In genomic region chr3:52546111-52546901, GRCh38 we compare ENCODE assay signal across 23 cellular contexts. TPM values are rescaled to one million over a fixed set of nuclear protein-coding genes. Genes with fewer than 3 reads are reported as not detected.
DNase-seq lines count a peak whose midpoint lies in the region; ATAC-seq and TF ChIP-seq lines count a peak whose summit lies in the region.
"Had no signal": no experiment of that assay in that cellular context is flagged by ENCODE, and none has a peak within 500 bp of the region (broad histone marks: within the 10 kb centered on the region; RNA-seq: fewer than 3 reads in every experiment).

No MANE protein-coding gene starts in this region.

- TF ChIP-seq CTCF in SK-N-SH (IDR thresholded peaks at IDR 0.05) (no peak), osteoblast (IDR thresholded peaks at IDR 0.05; ENCODE audit: extremely low read depth, low read depth, low read length) (no peak)

- H3K36me3 ChIP-seq in GM23248 (ENCODE audit: low read depth) (peaks cover 36% of the 10 kb centered on the region), SK-N-SH (replicated peaks in 1 of 2; ENCODE audit: control insufficient read depth in 1 of 2, insufficient read depth in 2 of 2, low read length in 1 of 2) (peaks cover 41 to 74% of the 10 kb centered on the region in 2 experiments), osteoblast (ENCODE audit: insufficient read depth, low read length) (peaks cover 50% of the 10 kb centered on the region)

- no peak for ATAC-seq in GM18520 (IDR thresholded peaks at IDR 0.05; ENCODE audit: unreplicated experiment)
- ATAC-seq in HG02798 (IDR thresholded peaks at IDR 0.05; ENCODE audit: poor library complexity, unreplicated experiment) = no peak
- ATAC-seq: activated T-cell treated with anti-CD3 and anti-CD28 coated beads, Interleukin-2, amount 50 U/mL, for 72 hours; gastroesophageal sphincter; lower lobe of right lung had no signal

- H3K79me2 ChIP-seq in GM23248 (ENCODE audit: insufficient read depth) (peaks cover 66% of the 10 kb centered on the region), SK-N-SH (ENCODE audit: insufficient read depth) (peaks cover 41% of the 10 kb centered on the region; the same call in 1 of the 2 replicates), osteoblast (ENCODE audit: insufficient read depth, low read length) (peaks cover 35% of the 10 kb centered on the region)

- H2AFZ ChIP-seq in GM23248 (no peak overlapping the region), SK-N-SH (ENCODE audit: low read depth) (no peak overlapping the region), osteoblast (ENCODE audit: low read length) (no peak overlapping the region)

- H4K20me1 ChIP-seq in GM23248 (ENCODE audit: insufficient read depth) (no peaks in the 10 kb centered on the region), SK-N-SH (ENCODE audit: insufficient read depth) (peaks cover 4% of the 10 kb centered on the region), osteoblast (ENCODE audit: insufficient read depth, low read length) (peaks cover 6% of the 10 kb centered on the region)

- H3K9me2 ChIP-seq in GM23248 (ENCODE audit: insufficient read depth) = no peaks in the 10 kb centered on the region
- no peaks in the 10 kb centered on the region for H3K9me2 ChIP-seq in SK-N-SH

- no peak for TF ChIP-seq RAD21 in SK-N-SH (IDR thresholded peaks at IDR 0.05; ENCODE audit: low read length)

- no peak for TF ChIP-seq EP300 in SK-N-SH (IDR thresholded peaks at IDR 0.05; ENCODE audit: borderline replicate concordance in 1 of 2, low read depth in 1 of 2, low read length in 1 of 2)

- H3K27ac ChIP-seq in GM23248 (peak overlapping the region; percentile 57), SK-N-SH (ENCODE audit: low read depth in 2 of 2, low read length in 1 of 2) (peak overlapping the region; percentile 50 to 70), epithelial cell of prostate (peak overlapping the region; percentile 44), osteoblast (ENCODE audit: low read depth, low read length) (peak overlapping the region; percentile 51)
- H3K27ac ChIP-seq: gastroesophageal sphincter, lower lobe of right lung, neutrophil, VCaP had no signal

- in situ Hi-C loops in GM23248 (cut with MboI) = no loop called here

- WGBS in GM23248 (ENCODE audit: low coverage in 1 of 2, low lambda C conversion rate in 2 of 2, missing lambda C conversion rate in 2 of 2), 2 experiments = 67% methylated on average over 3 of the region's 3 CpGs
- WGBS in SK-N-SH (ENCODE audit: low lambda C conversion rate) = 55% methylated on average over 3 of the region's 3 CpGs

- H3K9me3 ChIP-seq in GM23248 (ENCODE audit: low read depth) (no peaks in the 10 kb centered on the region), SK-N-SH (no peaks in the 10 kb centered on the region), osteoblast (ENCODE audit: low read depth, low read length) (no peaks in the 10 kb centered on the region)
- H3K9me3 ChIP-seq: gastroesophageal sphincter, lower lobe of right lung, neutrophil had no signal

- no peaks in the 10 kb centered on the region for H3K27me3 ChIP-seq in GM23248 (replicated peaks; ENCODE audit: insufficient read depth)
- H3K27me3 ChIP-seq in SK-N-SH (ENCODE audit: insufficient read depth) = no peaks in the 10 kb centered on the region
- H3K27me3 ChIP-seq in osteoblast (ENCODE audit: insufficient read depth, low read length) = no peaks in the 10 kb centered on the region
- H3K27me3 ChIP-seq: gastroesophageal sphincter, neutrophil had no signal

- H3K4me2 ChIP-seq in GM23248 (ENCODE audit: unreplicated experiment) (peak overlapping the region; percentile 32), SK-N-SH (no peak overlapping the region), osteoblast (ENCODE audit: insufficient read depth, low read length) (no peak overlapping the region)

- CTCF ChIA-PET in SK-N-SH (lab: Yijun Ruan, JAX) = interaction anchor here (1.3 to 2.0 kb wide), 3 partner anchors 8 to 88 kb away, joined by 3 to 7 read pairs (median 3); no protein-coding TSS in a partner anchor

- peaks cover 44% of the 10 kb centered on the region for H3F3A ChIP-seq in GM23248 (ENCODE audit: insufficient read depth)
- H3F3A ChIP-seq in SK-N-SH (replicated peaks; ENCODE audit: insufficient read depth) = peaks cover 45% of the 10 kb centered on the region

- H3K4me3 ChIP-seq in GM23248 (no peak overlapping the region), SK-N-SH (ENCODE audit: low read depth in 2 of 2, low read length in 1 of 2) (no peak overlapping the region), osteoblast (ENCODE audit: insufficient read depth, low read length) (no peak overlapping the region)
- H3K4me3 ChIP-seq: gastroesophageal sphincter, lower lobe of right lung had no signal

- peak overlapping the region; percentile 16 for H3K9ac ChIP-seq in GM23248
- no peak overlapping the region for H3K9ac ChIP-seq in SK-N-SH

- H3K4me1 ChIP-seq in GM23248 (ENCODE audit: insufficient read depth) = peaks cover 19% of the 10 kb centered on the region
- peaks cover 0 to 10% of the 10 kb centered on the region in 2 experiments; a peak in 2 of 4 replicates for H3K4me1 ChIP-seq in SK-N-SH (ENCODE audit: control insufficient read depth in 1 of 2, insufficient read depth in 2 of 2, low read depth in 1 of 2, low read length in 1 of 2)
- peaks cover 12% of the 10 kb centered on the region for H3K4me1 ChIP-seq in osteoblast (ENCODE audit: insufficient read depth, low read length)
- H3K4me1 ChIP-seq: lower lobe of right lung had no signal

- POLR2A ChIA-PET in SK-N-SH (lab: Yijun Ruan, JAX) = no interaction called here

- DNase-seq in GM23248 = peak; percentile 65
- no peak for DNase-seq in SK-N-SH
- DNase-seq in epithelial cell of prostate (ENCODE audit: low read depth, low spot score) = no peak
- DNase-seq in osteoblast (ENCODE audit: insufficient read length, low spot score, missing footprints) = no peak
- DNase-seq in foreskin melanocyte = no peak
- no peak for DNase-seq in inferior parietal cortex (ENCODE audit: extremely low spot score)
- DNase-seq: activated CD4-positive, alpha-beta T cell treated with anti-CD3 and anti-CD28 coated beads, Interleukin-2, amount 10 ng/mL, durations not matched to agents 24 days and 14 days; activated naive CD4-positive, alpha-beta T cell treated with Interleukin-2 at 50 U/mL for 16 hours; activated T-cell treated with anti-CD3 and anti-CD28 coated beads, Interleukin-2, amount 50 U/mL, for 72 hours; anterior cingulate cortex; central memory CD4-positive, alpha-beta T cell; DMS53; GDM1; islet precursor cell; lower lobe of right lung; NCI-H2029 treated with DMSO at 0.1 percent for 48 hours; NCI-H345; NCI-H748 treated with DMSO at 0.1 percent for 48 hours had no signal

TF ChIP-seq in SK-N-SH, 30 proteins besides CTCF, POLR2A, EP300 and RAD21 (continues in another document):
- no peak for TF ChIP-seq ZBTB33 (IDR thresholded peaks at IDR 0.05; ENCODE audit: borderline replicate concordance, low read depth)
- no peak for TF ChIP-seq MXI1 (IDR thresholded peaks at IDR 0.05; ENCODE audit: low read depth, low read length)
- TF ChIP-seq IRF3 (IDR thresholded peaks at IDR 0.05; ENCODE audit: low read depth, low read length) = no peak

RNA-seq across cellular contexts. Expression of gene UQCC5, which starts 9.9 kb away (rescaled TPM):
- total RNA-seq in GM23248 (2014; rRNA removed; shearing (Covaris generic)) = 0.32 and 5.3 TPM in 2 replicates
- 60.7 and 64.2 TPM in 2 replicates for polyA plus RNA-seq in GM23248 (2016; fragmentation: Nextera tagmentation; extraction: Ambion mirVana)
- 43.8 and 124 TPM in 2 replicates for polyA plus RNA-seq in SK-N-SH (2012; rRNA removed)
- polyA plus RNA-seq in SK-N-SH (2012; cell fraction: cytosol; rRNA removed) = 66.8 and 89.4 TPM in 2 replicates
- polyA plus RNA-seq in SK-N-SH (2012; cell fraction: nucleus; rRNA removed) = 25.8 and 41.7 TPM in 2 replicates
- 6.5 and 8.3 TPM in 2 replicates for total RNA-seq in osteoblast

RNA-seq across cellular contexts. Expression of gene NT5DC2, which starts 12.6 kb away (rescaled TPM):
- 111 and 134 TPM in 2 replicates for total RNA-seq in GM23248 (2014; rRNA removed; shearing (Covaris generic))
- polyA plus RNA-seq in GM23248 (2016; fragmentation: Nextera tagmentation; extraction: Ambion mirVana) = 49.9 and 51.1 TPM in 2 replicates
- polyA plus RNA-seq in SK-N-SH (2012; rRNA removed) = 93.9 and 113 TPM in 2 replicates
- polyA plus RNA-seq in SK-N-SH (2012; cell fraction: cytosol; rRNA removed) = 67.9 and 104 TPM in 2 replicates
- polyA plus RNA-seq in SK-N-SH (2012; cell fraction: nucleus; rRNA removed) = 140 and 176 TPM in 2 replicates
- 45.4 and 52.5 TPM in 2 replicates for total RNA-seq in osteoblast

RNA-seq across cellular contexts. Expression of gene STAB1, which starts 51.2 kb away (rescaled TPM):
- total RNA-seq in GM23248 (2014; rRNA removed; shearing (Covaris generic)) = under 0.01 TPM in 1 of 2 replicates, not detected in the other
- polyA plus RNA-seq in GM23248 (2016; fragmentation: Nextera tagmentation; extraction: Ambion mirVana) = not detected in 2 replicates
- polyA plus RNA-seq in SK-N-SH (2012; rRNA removed) = 0.03 and 0.05 TPM in 2 replicates
- polyA plus RNA-seq in SK-N-SH (2012; cell fraction: cytosol; rRNA removed) = 0.01 TPM in 2 replicates
- polyA plus RNA-seq in SK-N-SH (2012; cell fraction: nucleus; rRNA removed) = 0.12 and 0.32 TPM in 2 replicates
- total RNA-seq in osteoblast = 0.59 and 1.1 TPM in 2 replicates
